13 cellular contexts compared by ENCODE assay signal in genomic region chr4:166838975-166839614, GRCh38.
DNase-seq lines count a peak whose midpoint lies in the region; ATAC-seq and TF ChIP-seq lines count a peak whose summit lies in the region.
"Had no signal": no experiment of that assay in that cellular context is flagged by ENCODE, and none has a peak within 500 bp of the region (broad histone marks: within the 10 kb centered on the region; RNA-seq: fewer than 3 reads in every experiment).

No MANE protein-coding gene starts in this region.

- H3F3A ChIP-seq in MM.1S (ENCODE audit: insufficient read depth, low read length): no peaks in the 10 kb centered on the region

- peaks cover 28% of the 10 kb centered on the region for H3K4me1 ChIP-seq in OCI-LY3 (ENCODE audit: low read length)
- no peaks in the 10 kb centered on the region for H3K4me1 ChIP-seq in MM.1S (ENCODE audit: low read length)
- H3K4me1 ChIP-seq in SJCRH30: no peaks in the 10 kb centered on the region
- H3K4me1 ChIP-seq: thyroid gland had no signal

- H2AFZ ChIP-seq in OCI-LY3 (ENCODE audit: low read depth, low read length) (peak overlapping the region; percentile 68), MM.1S (ENCODE audit: low read length) (no peak overlapping the region)

- H4K20me1 ChIP-seq in OCI-LY3 (ENCODE audit: insufficient read depth, low read length) (no peaks in the 10 kb centered on the region), MM.1S (ENCODE audit: insufficient read depth, low read length) (no peaks in the 10 kb centered on the region)

- ATAC-seq in GM18867 (IDR thresholded peaks at IDR 0.05; ENCODE audit: unreplicated experiment) (peak; percentile 64), GM21526 (IDR thresholded peaks at IDR 0.05; ENCODE audit: low FRiP score, unreplicated experiment) (peak; percentile 67), HG03039 (IDR thresholded peaks at IDR 0.05; ENCODE audit: unreplicated experiment) (peak; percentile 63)

- H3K27me3 ChIP-seq in OCI-LY3 (ENCODE audit: low read depth, low read length) (no peaks in the 10 kb centered on the region), MG63 (no peaks in the 10 kb centered on the region), MM.1S (replicated peaks; ENCODE audit: insufficient read depth, low read length) (no peaks in the 10 kb centered on the region), SJCRH30 (no peaks in the 10 kb centered on the region)
- H3K27me3 ChIP-seq: thyroid gland had no signal

- H3K9me2 ChIP-seq in MM.1S (replicated peaks; ENCODE audit: insufficient read depth, low read length): no peaks in the 10 kb centered on the region

- H3K27ac ChIP-seq in OCI-LY3 (ENCODE audit: low read length): peak overlapping the region; percentile 92
- H3K27ac ChIP-seq in MM.1S (ENCODE audit: low read length): no peak overlapping the region
- no peak overlapping the region for H3K27ac ChIP-seq in SJCRH30
- H3K27ac ChIP-seq: thyroid gland had no signal

- H3K79me2 ChIP-seq in OCI-LY3 (ENCODE audit: low read length) (no peaks in the 10 kb centered on the region), MM.1S (ENCODE audit: low read length) (no peaks in the 10 kb centered on the region)

- H3K36me3 ChIP-seq in OCI-LY3 (replicated peaks; ENCODE audit: low read depth, low read length): peaks cover 37% of the 10 kb centered on the region
- no peaks in the 10 kb centered on the region for H3K36me3 ChIP-seq in MG63
- H3K36me3 ChIP-seq in MM.1S (replicated peaks; ENCODE audit: insufficient read depth, low read length): no peaks in the 10 kb centered on the region
- no peaks in the 10 kb centered on the region for H3K36me3 ChIP-seq in SJCRH30
- H3K36me3 ChIP-seq: thyroid gland had no signal

- H3K4me3 ChIP-seq in OCI-LY3 (ENCODE audit: low read length) (peak overlapping the region; percentile 65), MG63 (no peak overlapping the region), MM.1S (ENCODE audit: low read length) (no peak overlapping the region), SJCRH30 (no peak overlapping the region)
- H3K4me3 ChIP-seq: thyroid gland had no signal

- TF ChIP-seq CTCF in OCI-LY3 (IDR thresholded peaks at IDR 0.05; ENCODE audit: low read depth, low read length) (peak; percentile 58), MM.1S (IDR thresholded peaks at IDR 0.05; ENCODE audit: low read length) (no peak)

- H3K4me2 ChIP-seq in OCI-LY3 (ENCODE audit: low read length) (peak overlapping the region; percentile 82), MM.1S (ENCODE audit: low read depth, low read length) (no peak overlapping the region)

- H3K9ac ChIP-seq in OCI-LY3 (ENCODE audit: low read length) (peak overlapping the region; percentile 67), MM.1S (ENCODE audit: low read length) (no peak overlapping the region)

- H3K9me3 ChIP-seq in OCI-LY3 (ENCODE audit: insufficient read depth, low read length) (peaks cover 32% of the 10 kb centered on the region), MG63 (peaks cover 5% of the 10 kb centered on the region), MM.1S (replicated peaks; ENCODE audit: insufficient read depth, low read length) (no peaks in the 10 kb centered on the region), SJCRH30 (replicated peaks) (no peaks in the 10 kb centered on the region)
- H3K9me3 ChIP-seq: thyroid gland had no signal

- DNase-seq in NCI-H526 treated with DMSO at 0.1 percent for 48 hours (lab: John Stamatoyannopoulos, UW): no peak
- no peak for DNase-seq in MG63
- no peak for DNase-seq in MM.1S
- DNase-seq in SJCRH30: no peak
- DNase-seq: activated CD4-positive, alpha-beta T cell treated with anti-CD3 and anti-CD28 coated beads, Interleukin-2, amount 50 U/mL, for 48 hours; NCI-H1436 treated with DMSO at 0.1 percent for 48 hours; NK-92 treated with Interleukin-12 subunit alpha and Interleukin-12 subunit beta, amount 100 ng/mL, for 24 hours; T-helper 1 cell; thyroid gland had no signal
